In the genomic region with DNA sequence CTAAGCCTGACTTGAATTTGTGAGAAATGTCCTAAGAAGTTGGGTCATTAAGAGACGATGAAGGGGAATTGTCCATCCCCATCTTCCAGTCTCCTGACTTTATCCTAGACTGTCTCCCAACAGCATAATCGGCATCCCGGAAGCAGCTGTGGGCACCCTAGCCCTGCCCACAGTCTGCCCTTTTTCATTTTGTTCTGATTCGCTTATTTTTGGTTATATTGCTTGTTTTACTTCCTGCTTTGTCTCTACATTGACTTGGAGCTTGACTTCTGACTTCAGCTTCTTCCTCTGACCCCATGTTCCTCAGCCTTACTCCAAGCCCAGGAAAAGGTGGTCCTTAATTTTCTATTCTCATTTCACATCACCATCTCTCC, we compare ENCODE assay signal across 11 cellular contexts. TPM values are rescaled to one million over a fixed set of nuclear protein-coding genes. Genes with fewer than 3 reads are reported as not detected.
DNase-seq lines count a peak whose midpoint lies in the region; ATAC-seq and TF ChIP-seq lines count a peak whose summit lies in the region.
"Had no signal": no experiment of that assay in that cellular context is flagged by ENCODE, and none has a peak within 500 bp of the region (broad histone marks: within the 10 kb centered on the region; RNA-seq: fewer than 3 reads in every experiment).

No MANE protein-coding gene starts in this region.

- peak; percentile 4 for ATAC-seq in HG02852 (IDR thresholded peaks at IDR 0.05; ENCODE audit: unreplicated experiment)
- no peak for ATAC-seq in central memory CD8-positive, alpha-beta T cell (replicated peaks; ENCODE audit: extremely low read depth, poor library complexity, severe bottlenecking)
- ATAC-seq in gastrocnemius medialis = no peak

- peaks cover 39% of the 10 kb centered on the region for H3K36me3 Mint-ChIP-seq in activated T-cell treated with anti-CD3 and anti-CD28 coated beads, Interleukin-2, amount 50 U/mL, for 24 hours (ENCODE audit: low read depth)
- H3K36me3 Mint-ChIP-seq in central memory CD8-positive, alpha-beta T cell (ENCODE audit: insufficient read depth) = peaks cover 16% of the 10 kb centered on the region

- H3K4me1 ChIP-seq in spleen (peaks cover 24 to 52% (median 28%) of the 10 kb centered on the region in 6 donors), gastrocnemius medialis (peaks cover 0 to 6% of the 10 kb centered on the region in 2 donors)
- H3K4me1 ChIP-seq: SJCRH30 had no signal

- H3K36me3 ChIP-seq in spleen (peaks cover 0 to 32% (median 18%) of the 10 kb centered on the region in 6 donors), gastrocnemius medialis (peaks cover 0 to 23% of the 10 kb centered on the region in 2 donors)

- no peak for DNase-seq in activated T-cell treated with anti-CD3 and anti-CD28 coated beads, Interleukin-2, amount 50 U/mL, for 24 hours
- DNase-seq in activated T-cell treated with anti-CD3 and anti-CD28 coated beads for 4 hours = no peak
- no peak for DNase-seq in central memory CD8-positive, alpha-beta T cell (ENCODE audit: low spot score in 2 of 2)
- no peak for DNase-seq in spleen
- no peak for DNase-seq in NCI-H128 (lab: John Stamatoyannopoulos, UW; ENCODE audit: unreplicated experiment)
- no peak for DNase-seq in occipital lobe (lab: John Stamatoyannopoulos, UW)
- DNase-seq in gastrocnemius medialis = no peak
- DNase-seq: H9, SJCRH30 had no signal

- H3K9me3 Mint-ChIP-seq in activated T-cell treated with anti-CD3 and anti-CD28 coated beads, Interleukin-2, amount 50 U/mL, for 24 hours = no peaks in the 10 kb centered on the region
- peaks cover 8% of the 10 kb centered on the region for H3K9me3 Mint-ChIP-seq in central memory CD8-positive, alpha-beta T cell
- H3K9me3 Mint-ChIP-seq: H9 had no signal

- H3K4me1 Mint-ChIP-seq in activated T-cell treated with anti-CD3 and anti-CD28 coated beads, Interleukin-2, amount 50 U/mL, for 24 hours (ENCODE audit: low read depth) = peaks cover 40% of the 10 kb centered on the region
- H3K4me1 Mint-ChIP-seq in central memory CD8-positive, alpha-beta T cell = peaks cover 28% of the 10 kb centered on the region

- H3K4me3 ChIP-seq in spleen (peak overlapping the region in 1 of 8 donors; percentile 40), gastrocnemius medialis (no peak overlapping the region)
- H3K4me3 ChIP-seq: hepatocyte, SJCRH30 had no signal

- TF ChIP-seq POLR2A in spleen (IDR thresholded peaks at IDR 0.05) = no peak
- no peak for TF ChIP-seq POLR2A in gastrocnemius medialis (IDR thresholded peaks at IDR 0.05)

- H3K27ac ChIP-seq in spleen = peak overlapping the region; percentile 49 to 86 (median 83)
- no peak overlapping the region for H3K27ac ChIP-seq in gastrocnemius medialis
- H3K27ac ChIP-seq: hepatocyte, SJCRH30 had no signal

- H3K27me3 Mint-ChIP-seq in activated T-cell treated with anti-CD3 and anti-CD28 coated beads, Interleukin-2, amount 50 U/mL, for 24 hours = no peaks in the 10 kb centered on the region
- H3K27me3 Mint-ChIP-seq in central memory CD8-positive, alpha-beta T cell = no peaks in the 10 kb centered on the region

- intact Hi-C loops in spleen (cut with DNase I; ENCODE audit: low total_unique reads) (no loop called here), gastrocnemius medialis (cut with DNase I; ENCODE audit: low total_unique reads) (no loop called here)

- H3K4me3 Mint-ChIP-seq in activated T-cell treated with anti-CD3 and anti-CD28 coated beads, Interleukin-2, amount 50 U/mL, for 24 hours = peak overlapping the region; percentile 65
- H3K4me3 Mint-ChIP-seq in central memory CD8-positive, alpha-beta T cell = peak overlapping the region; percentile 68
- H3K4me3 Mint-ChIP-seq: H9 had no signal

- 53 to 85% (median 65%) methylated on average over 4 of the region's 4 CpGs for WGBS in spleen, 5 donors

- H3K27me3 ChIP-seq in spleen (replicated peaks in 1 of 7) = no peaks in the 10 kb centered on the region
- no peaks in the 10 kb centered on the region for H3K27me3 ChIP-seq in gastrocnemius medialis
- H3K27me3 ChIP-seq: hepatocyte, SJCRH30 had no signal

- peak overlapping the region; percentile 95 for H3K27ac Mint-ChIP-seq in activated T-cell treated with anti-CD3 and anti-CD28 coated beads, Interleukin-2, amount 50 U/mL, for 24 hours
- peak overlapping the region; percentile 95 for H3K27ac Mint-ChIP-seq in central memory CD8-positive, alpha-beta T cell (ENCODE audit: low read depth)

- in situ Hi-C loops in gastrocnemius medialis (cut with MboI; ENCODE audit: low sequenced_read_pairs in 4 of 4) = no loop called here

- TF ChIP-seq CTCF in spleen (IDR thresholded peaks at IDR 0.05 in 8 of 11, conservative IDR thresholded peaks at IDR 0.05 in 3 of 11) (no peak), gastrocnemius medialis (IDR thresholded peaks at IDR 0.05 in 4 of 5, conservative IDR thresholded peaks at IDR 0.05 in 1 of 5) (no peak)

- H3K9me3 ChIP-seq in spleen (no peaks in the 10 kb centered on the region), gastrocnemius medialis (no peaks in the 10 kb centered on the region)
- H3K9me3 ChIP-seq: SJCRH30 had no signal

RNA-seq across cellular contexts. Expression of gene UGCG, which starts 41.8 kb away (rescaled TPM):
- total RNA-seq in spleen = 100 to 1,000 TPM in 3 of 7 donors, 10 to 100 TPM in 4; 62.8 to 178 (median 100.0) TPM
- polyA plus RNA-seq in spleen = 10 to 100 TPM; 18.1 to 23.8 (median 20.7) TPM
- total RNA-seq in occipital lobe = 108 TPM
- total RNA-seq in gastrocnemius medialis = 10 to 100 TPM in 3 of 4 donors, 1 to 10 TPM in 1; 9.1 to 18.5 (median 12.1) TPM

Comparison
In these comparisons a context has a peak if more than half of its experiments do, and no peak if none do; other contexts are left out.
1. H3K27ac ChIP-seq: peak in spleen (8 of 8); none in gastrocnemius medialis (0 of 4).